In genomic region chr7:155296788-155297516, GRCh38 we compare ENCODE assay signal across 8 cellular contexts. TPM values are rescaled to one million over a fixed set of nuclear protein-coding genes. Genes with fewer than 3 reads are reported as not detected.
A peak's percentile ranks its signal among the peaks of the same experiment; 100 is the strongest.
DNase-seq lines count a peak whose midpoint lies in the region; ATAC-seq, FAIRE-seq and TF ChIP-seq lines count a peak whose summit lies in the region.

No MANE protein-coding gene starts in this region.

- no peak for TF ChIP-seq RAD21 in H1 (IDR thresholded peaks at IDR 0.05 in 1 of 2, conservative IDR thresholded peaks at IDR 0.05 in 1 of 2; ENCODE audit: low read depth in 2 of 2, low read length in 2 of 2)

- H3K36me3 ChIP-seq in H1 (ENCODE audit: control insufficient read depth in 2 of 4, insufficient read depth in 4 of 4, low read length in 3 of 4): peaks cover 0 to 19% (median 1%) of the 10 kb centered on the region in 4 experiments; a peak in 3 of 8 replicates

- TF ChIP-seq EP300 in H1 (IDR thresholded peaks at IDR 0.05; ENCODE audit: borderline replicate concordance in 1 of 2, low read depth in 2 of 2, low read length in 2 of 2): no peak

- peak overlapping the region; percentile 7 for H4K91ac ChIP-seq in H1 (replicated peaks; ENCODE audit: insufficient read length, low read length)

- peak overlapping the region; percentile 94 for H3K18ac ChIP-seq in H1 (ENCODE audit: extremely low read depth, low read length)

- peak overlapping the region; percentile 50 for H4K5ac ChIP-seq in H1 (ENCODE audit: insufficient read length, low read depth, low read length)

- no peak for FAIRE-seq in H1 (lab: Jason Lieb, UNC)

- no peaks in the 10 kb centered on the region for H3K9me3 ChIP-seq in H1 (ENCODE audit: insufficient read depth in 2 of 2, low read depth in 1 of 2, low read length in 1 of 2)

- H3K27ac ChIP-seq in H1 (ENCODE audit: low read depth, low read length): peak overlapping the region; percentile 76; the same call in 1 of the 2 replicates

- H3K27me3 ChIP-seq in H1 (replicated peaks in 1 of 4; ENCODE audit: control insufficient read depth in 3 of 4, extremely low read depth in 1 of 4, insufficient read depth in 3 of 4, low read length in 3 of 4): no peaks in the 10 kb centered on the region

- H3K4me1 ChIP-seq in H1 (replicated peaks in 1 of 4; ENCODE audit: control insufficient read depth in 3 of 4, insufficient read depth in 4 of 4, low read length in 3 of 4): peaks cover 7 to 23% (median 14%) of the 10 kb centered on the region in 4 experiments; a peak in 6 of 7 replicates

- peak overlapping the region; percentile 92; the same call in 1 of the 2 replicates for H2BK12ac ChIP-seq in H1 (ENCODE audit: low read depth, low read length)

- TF ChIP-seq CTCF in H1 (IDR thresholded peaks at IDR 0.05; ENCODE audit: control extremely low read depth in 1 of 3, insufficient read depth in 1 of 3, low read depth in 1 of 3, low read length in 3 of 3): 0 out of 4 replicates have a peak, but pooled peaks of 1 of the 3 experiments have one; percentile 8

- peak overlapping the region; percentile 37 to 73 (median 66); a peak in 6 of 7 replicates for H3K9ac ChIP-seq in H1 (replicated peaks in 1 of 4; ENCODE audit: extremely low read depth in 1 of 4, low read depth in 3 of 4, low read length in 3 of 4)

- peak overlapping the region; percentile 89 for H3K4ac ChIP-seq in H1 (replicated peaks; ENCODE audit: insufficient read length, low read depth, low read length)

- CTCF ChIA-PET in H1 (lab: Charles Lee; ENCODE audit: partially characterized antibody): interaction anchor here (0.6 to 2.3 kb wide), 8 partner anchors 12 to 383 kb away, joined by 3 to 8 read pairs (median 4); no protein-coding TSS in a partner anchor

- peaks cover 12% of the 10 kb centered on the region for H3K23me2 ChIP-seq in H1 (ENCODE audit: low read depth, low read length)

- H2BK20ac ChIP-seq in H1 (ENCODE audit: low read length): peak overlapping the region; percentile 82; the same call in 1 of the 2 replicates

- H2BK120ac ChIP-seq in H1 (replicated peaks; ENCODE audit: low read depth, low read length): peak overlapping the region; percentile 81

- H4K8ac ChIP-seq in H1 (ENCODE audit: extremely low read depth, insufficient read depth, low read length): peak overlapping the region; percentile 96

- peak overlapping the region; percentile 93 for H2BK5ac ChIP-seq in H1 (ENCODE audit: low read depth, low read length)

- H3K14ac ChIP-seq in H1 (ENCODE audit: insufficient read length): no peak overlapping the region

- H3K79me2 ChIP-seq in H1 (ENCODE audit: control insufficient read depth in 1 of 2, insufficient read depth in 2 of 2, low read length in 2 of 2): peaks cover 14 to 34% of the 10 kb centered on the region in 2 experiments

- H3K4me3 ChIP-seq in H1 (ENCODE audit: extremely low read depth in 1 of 4, insufficient read depth in 2 of 4, low read depth in 3 of 4, low read length in 4 of 4): peak overlapping the region; percentile 43 to 75 (median 50)

- H3K4me2 ChIP-seq in H1 (ENCODE audit: insufficient read depth in 1 of 2, low read depth in 2 of 2, low read length in 2 of 2): peak overlapping the region; percentile 86 to 95

- H3K79me1 ChIP-seq in H1 (ENCODE audit: low read depth, low read length): peaks cover 7% of the 10 kb centered on the region; the same call in 1 of the 2 replicates

- no peak overlapping the region for H3K23ac ChIP-seq in H1 (ENCODE audit: insufficient read length)

- ATAC-seq in HG02938 (IDR thresholded peaks at IDR 0.05; ENCODE audit: unreplicated experiment): peak; percentile 16

- peaks cover 14 to 20% of the 10 kb centered on the region in 2 experiments for H4K20me1 ChIP-seq in H1 (replicated peaks in 1 of 2; ENCODE audit: control insufficient read depth in 1 of 2, insufficient read depth in 2 of 2, low read length in 2 of 2)

- H2AFZ ChIP-seq in H1 (ENCODE audit: low read length): no peak overlapping the region

- peak; percentile 10 for DNase-seq in SKM-1 treated with dmso at 0.1 percent for 144 hours (lab: John Stamatoyannopoulos, UW; ENCODE audit: unreplicated experiment)
- DNase-seq in SKM-1 (lab: John Stamatoyannopoulos, UW; ENCODE audit: unreplicated experiment): no peak
- DNase-seq in NCI-H2196 (lab: John Stamatoyannopoulos, UW; ENCODE audit: unreplicated experiment): peak; percentile 83
- DNase-seq in activated CD8-positive, alpha-beta memory T cell treated with anti-CD3 and anti-CD28 coated beads for 24 hours: peak; percentile 91
- DNase-seq in H1 (ENCODE audit: low read depth in 1 of 2, low spot score in 2 of 2): peak in 1 of 2 experiments; percentile 70
- DNase-seq in midbrain (lab: John Stamatoyannopoulos, UW): peak; percentile 55
- DNase-seq in stimulated activated CD8-positive, alpha-beta memory T cell treated with anti-CD3 and anti-CD28 coated beads, Interleukin-2, amount 100 ng/mL, for 48 hours (ENCODE audit: low read depth in 2 of 2): peak; percentile 77 to 80

- peak overlapping the region; percentile 79 for H3K56ac ChIP-seq in H1 (replicated peaks; ENCODE audit: insufficient read length, low read depth, low read length)

- H2BK15ac ChIP-seq in H1 (ENCODE audit: low read length): peak overlapping the region; percentile 55; the same call in 1 of the 2 replicates

- H2AK5ac ChIP-seq in H1 (ENCODE audit: low read depth, low read length): peak overlapping the region; percentile 66; the same call in 1 of the 2 replicates

- POLR2A ChIA-PET in H1 (lab: Charles Lee; ENCODE audit: partially characterized antibody): interaction anchor here (1.0 to 2.2 kb wide), 8 partner anchors 8 to 287 kb away, joined by 3 to 7 read pairs (median 3); no protein-coding TSS in a partner anchor

- peak in 1 of 2 experiments; percentile 64; a peak in 1 of 3 replicates for TF ChIP-seq POLR2A in H1 (IDR thresholded peaks at IDR 0.05; ENCODE audit: control extremely low read depth in 1 of 2, low read depth in 2 of 2, low read length in 2 of 2)

- 8% methylated on average over 45 of the region's 57 CpGs; no CpG with 5 or more reads in 1 of the 2 experiments for WGBS in H1 (ENCODE audit: extremely low coverage in 1 of 2, insufficient coverage in 1 of 2, insufficient read length in 1 of 2, insufficient replicate concordance in 2 of 2, low coverage in 1 of 2, low lambda C conversion rate in 2 of 2, missing lambda C conversion rate in 1 of 2), 2 experiments

TF ChIP-seq in H1, 55 proteins besides CTCF, POLR2A, EP300 and RAD21:
- TF ChIP-seq POLR2AphosphoS5 (IDR thresholded peaks at IDR 0.05; ENCODE audit: low read depth, low read length): peak; percentile 54; the same call in 1 of the 2 replicates
- TF ChIP-seq SP4 (IDR thresholded peaks at IDR 0.05; ENCODE audit: low read length): no peak
- TF ChIP-seq TAF1 (IDR thresholded peaks at IDR 0.05; ENCODE audit: low read depth, low read length): peak; percentile 26; the same call in 1 of the 2 replicates
- TF ChIP-seq FOSL1 (IDR thresholded peaks at IDR 0.05; ENCODE audit: insufficient read depth, low read depth, low read length): no peak
- TF ChIP-seq SIRT6 (IDR thresholded peaks at IDR 0.05; ENCODE audit: low read length): no peak
- 0 out of 2 replicates have a peak, but pooled peaks have one; percentile 20 for TF ChIP-seq E2F6 (IDR thresholded peaks at IDR 0.05)
- TF ChIP-seq ASH2L (IDR thresholded peaks at IDR 0.05; ENCODE audit: low read length): peak; percentile 31
- peak; percentile 52; the same call in 1 of the 2 replicates for TF ChIP-seq PHF8 (conservative IDR thresholded peaks at IDR 0.05; ENCODE audit: low read depth, low read length)
- TF ChIP-seq SUZ12 (IDR thresholded peaks at IDR 0.05; ENCODE audit: low read length): peak; percentile 38; the same call in 1 of the 2 replicates
- 0 out of 2 replicates have a peak, but pooled peaks have one; percentile 4 for TF ChIP-seq BACH1 (IDR thresholded peaks at IDR 0.05; ENCODE audit: low read length)

RNA-seq across cellular contexts. Expression of gene INSIG1, which starts 0.7 kb away (rescaled TPM):
- total RNA-seq in H1 (2021; fragmentation: NEBNext Ultra II Directional; extraction: Animal tissue kit (Norgen Biotek cat#: 25700)): 40.0 and 44.7 TPM in 2 replicates
- 58.4 and 68.1 TPM in 2 replicates for polyA plus RNA-seq in H1 (2011; rRNA removed)
- 47.8 TPM for polyA plus RNA-seq in H1 (2011; cell fraction: cytosol; rRNA removed)
- polyA plus RNA-seq in H1 (2011; cell fraction: nucleus; rRNA removed): 41.8 TPM
- 32.4 to 45.3 TPM (median 36.5 TPM) in 4 replicates for polyA plus RNA-seq in H1 (2012, experiment 1 of 2)
- 27.0 TPM for polyA plus RNA-seq in H1 (2012, experiment 2 of 2)
- polyA plus RNA-seq in H1 (2013, experiment 1 of 2): 102 TPM
- 129 TPM for polyA plus RNA-seq in H1 (2013, experiment 2 of 2)
- polyA minus RNA-seq in H1 (2011; rRNA and poly(A)+ RNA removed): 42.3 and 43.0 TPM in 2 replicates
- 48.4 TPM for polyA minus RNA-seq in H1 (2011; cell fraction: cytosol; rRNA and poly(A)+ RNA removed)
- 47.7 TPM for polyA minus RNA-seq in H1 (2011; cell fraction: nucleus; rRNA and poly(A)+ RNA removed)
